Comparison of ENCODE assay signal across 27 cellular contexts in the genomic region with DNA sequence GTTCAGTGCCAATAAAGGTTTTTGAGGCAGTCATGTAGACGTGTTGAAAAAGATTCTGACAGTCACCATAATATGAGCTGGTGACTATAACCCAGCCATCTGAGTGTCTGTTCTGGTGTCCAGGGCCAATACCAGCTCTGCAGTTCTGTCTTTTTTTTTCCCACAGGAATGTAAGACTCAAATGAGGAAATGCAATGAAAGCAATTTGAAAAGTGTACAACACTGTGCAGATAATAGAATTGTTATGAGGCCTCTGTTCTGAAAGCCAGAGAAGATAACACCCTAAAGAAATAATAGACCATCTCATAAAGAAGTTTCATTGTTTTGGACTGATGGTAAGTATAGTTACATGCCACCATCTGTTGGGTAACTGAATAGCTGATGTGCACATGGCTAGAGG. TPM values are rescaled to one million over a fixed set of nuclear protein-coding genes. Genes with fewer than 3 reads are reported as not detected.
DNase-seq lines count a peak whose midpoint lies in the region; ATAC-seq and TF ChIP-seq lines count a peak whose summit lies in the region.
"Had no signal": no experiment of that assay in that cellular context is flagged by ENCODE, and none has a peak within 500 bp of the region (broad histone marks: within the 10 kb centered on the region; RNA-seq: fewer than 3 reads in every experiment).

No MANE protein-coding gene starts in this region.

- H3K4me3 Mint-ChIP-seq in Calu3 (ENCODE audit: low read depth, unreplicated experiment): no peak overlapping the region
- H3K4me3 Mint-ChIP-seq: activated B cell treated with CpG ODN at 0.5 μM for 24 hours; activated CD4-positive, alpha-beta T cell treated with anti-CD3 and anti-CD28 coated beads, Interleukin-2, amount 10 ng/mL, durations not matched to agents 7 days and 5 days; activated naive CD4-positive, alpha-beta T cell treated with anti-CD3 and anti-CD28 coated beads, Interleukin-2, amount 50 U/mL, for 24 hours; CD4-positive, alpha-beta T cell; endodermal cell; neural crest cell had no signal

- CTCF ChIA-PET in Calu3 (lab: Charles Lee): interaction anchor here (1.2 to 1.6 kb wide), 6 partner anchors 14 to 119 kb away, joined by 3 to 6 read pairs (median 3); no protein-coding TSS in a partner anchor

- peaks cover 21% of the 10 kb centered on the region for H3K4me1 Mint-ChIP-seq in Calu3 (ENCODE audit: low read depth, unreplicated experiment)
- H3K4me1 Mint-ChIP-seq: activated B cell treated with CpG ODN at 0.5 μM for 24 hours; activated CD4-positive, alpha-beta T cell treated with anti-CD3 and anti-CD28 coated beads, Interleukin-2, amount 10 ng/mL, durations not matched to agents 7 days and 5 days; activated naive CD4-positive, alpha-beta T cell treated with anti-CD3 and anti-CD28 coated beads, Interleukin-2, amount 50 U/mL, for 24 hours had no signal

- H3K27ac Mint-ChIP-seq in Calu3 (ENCODE audit: unreplicated experiment): peak overlapping the region; percentile 74
- H3K27ac Mint-ChIP-seq: activated B cell treated with CpG ODN at 0.5 μM for 24 hours; activated CD4-positive, alpha-beta T cell treated with anti-CD3 and anti-CD28 coated beads, Interleukin-2, amount 10 ng/mL, durations not matched to agents 7 days and 5 days; activated naive CD4-positive, alpha-beta T cell treated with anti-CD3 and anti-CD28 coated beads, Interleukin-2, amount 50 U/mL, for 24 hours; CD4-positive, alpha-beta T cell; endodermal cell had no signal

- peak; percentile 70 for ATAC-seq in left colon
- ATAC-seq: gastroesophageal sphincter had no signal

- intact Hi-C loops in Calu3 (cut with micrococcal nuclease; ENCODE audit: unreplicated experiment) (no loop called here), left colon (cut with DNase I, micrococcal nuclease) (no loop called here)

- no peaks in the 10 kb centered on the region for H3K36me3 Mint-ChIP-seq in Calu3 (ENCODE audit: insufficient read depth, unreplicated experiment)
- H3K36me3 Mint-ChIP-seq: activated naive CD4-positive, alpha-beta T cell treated with anti-CD3 and anti-CD28 coated beads, Interleukin-2, amount 50 U/mL, for 24 hours had no signal

- H3K27me3 Mint-ChIP-seq in Calu3 (ENCODE audit: unreplicated experiment): no peaks in the 10 kb centered on the region
- H3K27me3 Mint-ChIP-seq: activated B cell treated with CpG ODN at 0.5 μM for 24 hours; activated CD4-positive, alpha-beta T cell treated with anti-CD3 and anti-CD28 coated beads, Interleukin-2, amount 10 ng/mL, durations not matched to agents 7 days and 5 days; CD4-positive, alpha-beta T cell had no signal

- peaks cover 3% of the 10 kb centered on the region for H3K9me3 Mint-ChIP-seq in Calu3 (ENCODE audit: low read depth, unreplicated experiment)
- H3K9me3 Mint-ChIP-seq: activated B cell treated with CpG ODN at 0.5 μM for 24 hours; activated CD4-positive, alpha-beta T cell treated with anti-CD3 and anti-CD28 coated beads, Interleukin-2, amount 10 ng/mL, durations not matched to agents 7 days and 5 days; activated naive CD4-positive, alpha-beta T cell treated with anti-CD3 and anti-CD28 coated beads, Interleukin-2, amount 50 U/mL, for 24 hours; CD4-positive, alpha-beta T cell; endodermal cell; neural crest cell had no signal

- DNase-seq in Calu3: no peak
- peak; percentile 35 for DNase-seq in RPMI7951 (ENCODE audit: low read depth)
- peak; percentile 63 for DNase-seq in choroid plexus epithelial cell (ENCODE audit: low read depth)
- DNase-seq in left colon: no peak
- no peak for DNase-seq in NCI-H446 (lab: John Stamatoyannopoulos, UW)
- DNase-seq in T-helper 9 cell: no peak
- DNase-seq in DMS114 treated with DMSO at 0.1 percent for 48 hours (lab: John Stamatoyannopoulos, UW; ENCODE audit: unreplicated experiment): no peak
- no peak for DNase-seq in SK-N-DZ (ENCODE audit: low spot score)
- DNase-seq: activated B cell treated with CpG ODN at 0.5 μM for 24 hours; activated CD4-positive, alpha-beta T cell treated with anti-CD3 and anti-CD28 coated beads, Interleukin-2, amount 10 ng/mL, durations not matched to agents 7 days and 5 days; aorta; CD4-positive, alpha-beta T cell; central memory CD4-positive, alpha-beta T cell; dermis blood vessel endothelial cell; endodermal cell; hippocampal formation; NCI-H1417; NCI-H2029 treated with DMSO at 0.1 percent for 48 hours; NCI-H2227 treated with DMSO at 0.1 percent for 48 hours; NCI-H748 treated with DMSO at 0.1 percent for 48 hours; stimulated activated naive CD4-positive, alpha-beta T cell treated with Interleukin-2 at 50 U/mL for 16 hours; T-helper 1 cell had no signal

- H3K4me3 ChIP-seq in choroid plexus epithelial cell (ENCODE audit: low read depth, low read length): no peak overlapping the region
- H3K4me3 ChIP-seq: esophagus muscularis mucosa, gastroesophageal sphincter, pancreas had no signal

- no peak for TF ChIP-seq CTCF in Calu3 (IDR thresholded peaks at IDR 0.05; ENCODE audit: unreplicated experiment)
- no peak for TF ChIP-seq CTCF in choroid plexus epithelial cell (conservative IDR thresholded peaks at IDR 0.05; ENCODE audit: low read depth, low read length)

- no TSS peak for BruUV-seq in Calu3 (replicated peaks; lab: Mats Ljungman, UMichigan)

RNA-seq across cellular contexts. Expression of gene CLDN1, which starts 57.1 kb away (rescaled TPM):
- total RNA-seq in Calu3 (2022) (204 and 253 TPM in 2 replicates), left colon (1 to 10 TPM in 1 of 2 donors, under 1 TPM in 1; 0.59 to 2.6 TPM)
- total RNA-seq in RPMI7951 (2014; rRNA removed; shearing (Covaris generic)): 0.59 and 1.3 TPM in 2 replicates
- not detected in 2 replicates for polyA plus RNA-seq in SK-N-DZ (2014; cell fraction: cytosol; rRNA removed)
- polyA plus RNA-seq in SK-N-DZ (2014; cell fraction: nucleus; rRNA removed): not detected in 2 replicates
- total RNA-seq: activated B cell treated with CpG ODN at 0.5 μM for 24 hours; activated CD4-positive, alpha-beta T cell treated with anti-CD3 and anti-CD28 coated beads, Interleukin-2, amount 10 ng/mL, durations not matched to agents 7 days and 5 days had no signal

Comparison
In these comparisons a context has a peak if more than half of its experiments do, and no peak if none do; other contexts are left out.
1. DNase-seq: peak in RPMI7951 (single experiment) and choroid plexus epithelial cell (single experiment); none in Calu3 (single experiment), left colon (0 of 2), NCI-H446 (0 of 2), T-helper 9 cell (single experiment), DMS114 treated with DMSO at 0.1 percent for 48 hours (single experiment) and SK-N-DZ (single experiment).
2. RNA of gene CLDN1, which starts 57.1 kb away (total RNA-seq): 204 to 253 TPM in Calu3; 0.59 to 2.6 TPM in left colon and 0.59 to 1.3 TPM in RPMI7951; every median in the first group is over 10 times any median in the second.